ENCODE assay signal across 1 cellular context in the genomic region with DNA sequence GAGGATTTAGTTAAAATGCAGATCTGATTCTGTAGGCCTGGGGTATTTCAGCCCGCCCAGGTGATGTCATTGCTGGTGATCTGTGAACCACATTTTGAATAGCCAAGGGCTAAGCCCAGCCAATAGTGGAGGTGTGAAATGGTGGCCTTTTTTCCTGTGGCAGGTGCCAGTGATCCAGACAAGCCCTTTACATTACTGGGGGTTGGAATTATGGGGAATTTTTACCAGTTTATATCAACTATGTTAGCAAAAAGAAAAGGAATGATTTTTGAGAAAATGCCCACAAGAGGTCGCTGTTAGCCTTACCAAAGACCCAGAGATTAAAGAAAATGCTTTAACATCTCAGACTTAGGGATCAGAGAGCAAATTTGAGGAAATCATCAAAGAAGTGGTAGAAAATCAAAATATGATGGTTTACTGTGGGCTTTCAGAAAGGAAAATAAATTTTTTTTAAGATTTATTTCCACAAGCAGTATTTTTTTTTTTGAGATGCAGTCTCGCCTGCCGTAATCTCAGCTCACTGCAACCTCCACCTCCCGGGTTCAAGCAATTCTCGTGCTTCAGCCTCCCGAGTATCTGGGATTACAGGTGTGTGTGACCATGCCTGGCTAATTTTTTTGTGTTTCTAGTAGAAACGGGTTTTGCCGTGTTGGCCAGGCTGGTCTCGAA.
TF ChIP-seq lines count a peak whose summit lies in the region.

No MANE protein-coding gene starts in this region.

TF ChIP-seq in H1, 55 proteins besides CTCF, POLR2A, EP300 and RAD21:
- no peak for TF ChIP-seq EZH2 (IDR thresholded peaks at IDR 0.05; ENCODE audit: low read depth, low read length, severe bottlenecking)
- TF ChIP-seq, protein P1, sequence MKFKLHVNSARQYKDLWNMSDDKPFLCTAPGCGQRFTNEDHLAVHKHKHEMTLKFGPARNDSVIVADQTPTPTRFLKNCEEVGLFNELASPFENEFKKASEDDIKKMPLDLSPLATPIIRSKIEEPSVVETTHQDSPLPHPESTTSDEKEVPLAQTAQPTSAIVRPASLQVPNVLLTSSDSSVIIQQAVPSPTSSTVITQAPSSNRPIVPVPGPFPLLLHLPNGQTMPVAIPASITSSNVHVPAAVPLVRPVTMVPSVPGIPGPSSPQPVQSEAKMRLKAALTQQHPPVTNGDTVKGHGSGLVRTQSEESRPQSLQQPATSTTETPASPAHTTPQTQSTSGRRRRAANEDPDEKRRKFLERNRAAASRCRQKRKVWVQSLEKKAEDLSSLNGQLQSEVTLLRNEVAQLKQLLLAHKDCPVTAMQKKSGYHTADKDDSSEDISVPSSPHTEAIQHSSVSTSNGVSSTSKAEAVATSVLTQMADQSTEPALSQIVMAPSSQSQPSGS (IDR thresholded peaks at IDR 0.05; ENCODE audit: low read length): peak; percentile 48; the same call in 1 of the 2 replicates
